ENCODE assay signal across 15 cellular contexts in genomic region chr20:22339946-22340345, GRCh38.
"Had no signal": no experiment of that assay in that cellular context is flagged by ENCODE, and none has a peak within 500 bp of the region (broad histone marks: within the 10 kb centered on the region; RNA-seq: fewer than 3 reads in every experiment).

No MANE protein-coding gene starts in this region.

- ATAC-seq: activated CD8-positive, alpha-beta T cell treated with anti-CD3 and anti-CD28 coated beads for 36 hours; left ventricle myocardium superior; stimulated activated naive CD8-positive, alpha-beta T cell treated with anti-CD3 and anti-CD28 coated beads, Interleukin-15, Interleukin-2, amounts not matched to agents 100 U/mL and 50 U/mL, for 24 hours had no signal

- H3K27me3 ChIP-seq: body of pancreas, tibial nerve, uterus had no signal

- H3K9me3 ChIP-seq: body of pancreas, tibial nerve, uterus had no signal

- H3K4me3 ChIP-seq: body of pancreas, tibial nerve, uterus had no signal

- FAIRE-seq: colon had no signal

- H3K36me3 ChIP-seq: tibial nerve, uterus had no signal

- H3K4me1 ChIP-seq: body of pancreas, tibial nerve, uterus had no signal

- H3K27ac ChIP-seq: body of pancreas, dorsolateral prefrontal cortex, tibial nerve, uterus had no signal

- DNase-seq: activated CD4-positive, alpha-beta T cell treated with anti-CD3 and anti-CD28 coated beads for 48 hours; activated CD4-positive, CD25-positive, alpha-beta regulatory T cell; activated CD8-positive, alpha-beta T cell treated with anti-CD3 and anti-CD28 coated beads for 36 hours; activated naive CD4-positive, alpha-beta T cell treated with anti-CD3 and anti-CD28 coated beads for 36 hours; activated T-cell treated with anti-CD3 and anti-CD28 coated beads, Interleukin-2, amount 50 U/mL, for 1 hour; body of pancreas; central memory CD4-positive, alpha-beta T cell; dorsolateral prefrontal cortex; immature natural killer cell; left ventricle myocardium superior; stimulated activated naive CD8-positive, alpha-beta T cell treated with anti-CD3 and anti-CD28 coated beads, Interleukin-15, Interleukin-2, amounts not matched to agents 100 U/mL and 50 U/mL, for 24 hours; substantia nigra; uterus had no signal
